In the genomic region with DNA sequence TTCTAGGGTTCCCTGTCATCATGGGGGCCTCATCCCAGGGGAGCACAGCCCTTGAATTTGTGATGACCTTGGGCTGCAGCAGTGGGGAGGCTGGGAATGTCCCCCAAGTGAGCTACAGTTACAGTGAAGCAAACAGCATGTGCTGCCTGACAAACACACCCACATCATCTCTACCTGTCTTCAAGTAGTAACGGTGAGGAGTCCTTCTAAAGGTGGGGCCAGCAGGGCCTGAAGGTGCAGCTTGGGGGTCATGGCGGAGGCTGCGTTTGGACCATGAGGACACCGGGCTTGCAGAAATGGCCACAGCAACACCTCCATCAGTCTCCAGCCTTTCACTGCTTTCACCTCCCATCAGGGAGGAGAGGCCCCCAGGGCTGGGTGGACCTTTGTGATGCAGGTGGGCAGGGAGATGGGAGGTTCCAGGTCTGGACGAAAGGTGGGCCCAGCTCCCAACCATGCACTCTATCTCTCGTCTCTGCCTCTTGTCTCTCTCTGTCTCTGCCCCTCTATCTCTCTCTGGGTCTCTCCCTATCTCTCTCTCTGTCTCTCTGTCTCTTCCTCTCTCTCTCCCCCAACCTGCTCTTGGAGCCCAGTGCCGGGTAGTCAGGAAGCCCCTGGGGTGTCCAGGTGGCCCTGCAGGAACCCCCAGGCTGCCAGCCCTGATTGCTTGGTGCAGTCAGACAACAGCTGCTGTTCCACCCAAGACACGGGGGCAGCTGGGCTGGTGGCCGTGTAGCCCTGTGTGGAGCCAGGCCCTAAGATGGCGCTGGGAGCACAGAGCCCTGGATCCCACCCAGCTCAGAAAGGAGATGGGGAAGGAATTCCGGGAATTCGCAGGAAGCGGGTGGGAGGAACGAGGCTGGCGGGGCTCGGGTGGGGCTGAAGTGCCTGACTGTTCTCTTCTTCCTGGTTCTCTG, we compare ENCODE assay signal across 1 cellular context.
TF ChIP-seq lines count a peak whose summit lies in the region.

No MANE protein-coding gene starts in this region.

TF ChIP-seq in GM23338, 12 proteins besides CTCF, POLR2A, EP300 and RAD21 (continued from another document):
- no peak for TF ChIP-seq CREB1 (CRISPR knock-in tag; IDR thresholded peaks at IDR 0.05; ENCODE audit: low read depth)
- TF ChIP-seq, protein P1, sequence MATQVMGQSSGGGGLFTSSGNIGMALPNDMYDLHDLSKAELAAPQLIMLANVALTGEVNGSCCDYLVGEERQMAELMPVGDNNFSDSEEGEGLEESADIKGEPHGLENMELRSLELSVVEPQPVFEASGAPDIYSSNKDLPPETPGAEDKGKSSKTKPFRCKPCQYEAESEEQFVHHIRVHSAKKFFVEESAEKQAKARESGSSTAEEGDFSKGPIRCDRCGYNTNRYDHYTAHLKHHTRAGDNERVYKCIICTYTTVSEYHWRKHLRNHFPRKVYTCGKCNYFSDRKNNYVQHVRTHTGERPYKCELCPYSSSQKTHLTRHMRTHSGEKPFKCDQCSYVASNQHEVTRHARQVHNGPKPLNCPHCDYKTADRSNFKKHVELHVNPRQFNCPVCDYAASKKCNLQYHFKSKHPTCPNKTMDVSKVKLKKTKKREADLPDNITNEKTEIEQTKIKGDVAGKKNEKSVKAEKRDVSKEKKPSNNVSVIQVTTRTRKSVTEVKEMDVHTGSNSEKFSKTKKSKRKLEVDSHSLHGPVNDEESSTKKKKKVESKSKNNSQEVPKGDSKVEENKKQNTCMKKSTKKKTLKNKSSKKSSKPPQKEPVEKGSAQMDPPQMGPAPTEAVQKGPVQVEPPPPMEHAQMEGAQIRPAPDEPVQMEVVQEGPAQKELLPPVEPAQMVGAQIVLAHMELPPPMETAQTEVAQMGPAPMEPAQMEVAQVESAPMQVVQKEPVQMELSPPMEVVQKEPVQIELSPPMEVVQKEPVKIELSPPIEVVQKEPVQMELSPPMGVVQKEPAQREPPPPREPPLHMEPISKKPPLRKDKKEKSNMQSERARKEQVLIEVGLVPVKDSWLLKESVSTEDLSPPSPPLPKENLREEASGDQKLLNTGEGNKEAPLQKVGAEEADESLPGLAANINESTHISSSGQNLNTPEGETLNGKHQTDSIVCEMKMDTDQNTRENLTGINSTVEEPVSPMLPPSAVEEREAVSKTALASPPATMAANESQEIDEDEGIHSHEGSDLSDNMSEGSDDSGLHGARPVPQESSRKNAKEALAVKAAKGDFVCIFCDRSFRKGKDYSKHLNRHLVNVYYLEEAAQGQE (IDR thresholded peaks at IDR 0.05; ENCODE audit: unreplicated experiment), result no peak
- TF ChIP-seq STAT1 (IDR thresholded peaks at IDR 0.05; ENCODE audit: unreplicated experiment), result no peak
- TF ChIP-seq EZH2phosphoT487 (IDR thresholded peaks at IDR 0.05; ENCODE audit: unreplicated experiment), result no peak
